In the genomic region with DNA sequence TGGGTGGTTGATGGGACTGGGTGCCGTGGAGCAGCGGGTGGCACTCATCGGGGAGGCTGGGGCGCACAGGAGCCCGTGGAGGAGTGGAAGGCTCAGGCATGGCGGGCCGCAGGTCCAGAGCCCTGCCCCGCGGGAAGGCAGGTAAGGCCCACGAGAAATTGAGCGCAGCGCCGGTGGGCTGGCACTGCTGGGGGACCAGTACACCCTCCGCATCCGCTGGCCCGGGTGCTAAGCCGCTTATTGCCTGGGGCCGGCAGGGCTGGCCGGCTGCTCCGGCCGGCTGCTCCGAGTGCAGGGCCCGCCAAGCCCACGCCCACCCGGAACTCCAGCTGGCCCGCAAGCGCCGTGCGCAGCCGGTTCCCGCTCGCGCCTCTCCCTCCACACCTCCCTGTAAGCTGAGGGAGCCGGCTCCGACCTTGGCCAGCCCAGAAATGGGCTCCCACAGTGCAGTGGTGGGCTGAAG, we compare ENCODE assay signal across 1 cellular context.
TF ChIP-seq lines count a peak whose summit lies in the region.

No MANE protein-coding gene starts in this region.

TF ChIP-seq in H1, 55 proteins besides CTCF, POLR2A, EP300 and RAD21 (continued from another document):
- TF ChIP-seq, protein P1, sequence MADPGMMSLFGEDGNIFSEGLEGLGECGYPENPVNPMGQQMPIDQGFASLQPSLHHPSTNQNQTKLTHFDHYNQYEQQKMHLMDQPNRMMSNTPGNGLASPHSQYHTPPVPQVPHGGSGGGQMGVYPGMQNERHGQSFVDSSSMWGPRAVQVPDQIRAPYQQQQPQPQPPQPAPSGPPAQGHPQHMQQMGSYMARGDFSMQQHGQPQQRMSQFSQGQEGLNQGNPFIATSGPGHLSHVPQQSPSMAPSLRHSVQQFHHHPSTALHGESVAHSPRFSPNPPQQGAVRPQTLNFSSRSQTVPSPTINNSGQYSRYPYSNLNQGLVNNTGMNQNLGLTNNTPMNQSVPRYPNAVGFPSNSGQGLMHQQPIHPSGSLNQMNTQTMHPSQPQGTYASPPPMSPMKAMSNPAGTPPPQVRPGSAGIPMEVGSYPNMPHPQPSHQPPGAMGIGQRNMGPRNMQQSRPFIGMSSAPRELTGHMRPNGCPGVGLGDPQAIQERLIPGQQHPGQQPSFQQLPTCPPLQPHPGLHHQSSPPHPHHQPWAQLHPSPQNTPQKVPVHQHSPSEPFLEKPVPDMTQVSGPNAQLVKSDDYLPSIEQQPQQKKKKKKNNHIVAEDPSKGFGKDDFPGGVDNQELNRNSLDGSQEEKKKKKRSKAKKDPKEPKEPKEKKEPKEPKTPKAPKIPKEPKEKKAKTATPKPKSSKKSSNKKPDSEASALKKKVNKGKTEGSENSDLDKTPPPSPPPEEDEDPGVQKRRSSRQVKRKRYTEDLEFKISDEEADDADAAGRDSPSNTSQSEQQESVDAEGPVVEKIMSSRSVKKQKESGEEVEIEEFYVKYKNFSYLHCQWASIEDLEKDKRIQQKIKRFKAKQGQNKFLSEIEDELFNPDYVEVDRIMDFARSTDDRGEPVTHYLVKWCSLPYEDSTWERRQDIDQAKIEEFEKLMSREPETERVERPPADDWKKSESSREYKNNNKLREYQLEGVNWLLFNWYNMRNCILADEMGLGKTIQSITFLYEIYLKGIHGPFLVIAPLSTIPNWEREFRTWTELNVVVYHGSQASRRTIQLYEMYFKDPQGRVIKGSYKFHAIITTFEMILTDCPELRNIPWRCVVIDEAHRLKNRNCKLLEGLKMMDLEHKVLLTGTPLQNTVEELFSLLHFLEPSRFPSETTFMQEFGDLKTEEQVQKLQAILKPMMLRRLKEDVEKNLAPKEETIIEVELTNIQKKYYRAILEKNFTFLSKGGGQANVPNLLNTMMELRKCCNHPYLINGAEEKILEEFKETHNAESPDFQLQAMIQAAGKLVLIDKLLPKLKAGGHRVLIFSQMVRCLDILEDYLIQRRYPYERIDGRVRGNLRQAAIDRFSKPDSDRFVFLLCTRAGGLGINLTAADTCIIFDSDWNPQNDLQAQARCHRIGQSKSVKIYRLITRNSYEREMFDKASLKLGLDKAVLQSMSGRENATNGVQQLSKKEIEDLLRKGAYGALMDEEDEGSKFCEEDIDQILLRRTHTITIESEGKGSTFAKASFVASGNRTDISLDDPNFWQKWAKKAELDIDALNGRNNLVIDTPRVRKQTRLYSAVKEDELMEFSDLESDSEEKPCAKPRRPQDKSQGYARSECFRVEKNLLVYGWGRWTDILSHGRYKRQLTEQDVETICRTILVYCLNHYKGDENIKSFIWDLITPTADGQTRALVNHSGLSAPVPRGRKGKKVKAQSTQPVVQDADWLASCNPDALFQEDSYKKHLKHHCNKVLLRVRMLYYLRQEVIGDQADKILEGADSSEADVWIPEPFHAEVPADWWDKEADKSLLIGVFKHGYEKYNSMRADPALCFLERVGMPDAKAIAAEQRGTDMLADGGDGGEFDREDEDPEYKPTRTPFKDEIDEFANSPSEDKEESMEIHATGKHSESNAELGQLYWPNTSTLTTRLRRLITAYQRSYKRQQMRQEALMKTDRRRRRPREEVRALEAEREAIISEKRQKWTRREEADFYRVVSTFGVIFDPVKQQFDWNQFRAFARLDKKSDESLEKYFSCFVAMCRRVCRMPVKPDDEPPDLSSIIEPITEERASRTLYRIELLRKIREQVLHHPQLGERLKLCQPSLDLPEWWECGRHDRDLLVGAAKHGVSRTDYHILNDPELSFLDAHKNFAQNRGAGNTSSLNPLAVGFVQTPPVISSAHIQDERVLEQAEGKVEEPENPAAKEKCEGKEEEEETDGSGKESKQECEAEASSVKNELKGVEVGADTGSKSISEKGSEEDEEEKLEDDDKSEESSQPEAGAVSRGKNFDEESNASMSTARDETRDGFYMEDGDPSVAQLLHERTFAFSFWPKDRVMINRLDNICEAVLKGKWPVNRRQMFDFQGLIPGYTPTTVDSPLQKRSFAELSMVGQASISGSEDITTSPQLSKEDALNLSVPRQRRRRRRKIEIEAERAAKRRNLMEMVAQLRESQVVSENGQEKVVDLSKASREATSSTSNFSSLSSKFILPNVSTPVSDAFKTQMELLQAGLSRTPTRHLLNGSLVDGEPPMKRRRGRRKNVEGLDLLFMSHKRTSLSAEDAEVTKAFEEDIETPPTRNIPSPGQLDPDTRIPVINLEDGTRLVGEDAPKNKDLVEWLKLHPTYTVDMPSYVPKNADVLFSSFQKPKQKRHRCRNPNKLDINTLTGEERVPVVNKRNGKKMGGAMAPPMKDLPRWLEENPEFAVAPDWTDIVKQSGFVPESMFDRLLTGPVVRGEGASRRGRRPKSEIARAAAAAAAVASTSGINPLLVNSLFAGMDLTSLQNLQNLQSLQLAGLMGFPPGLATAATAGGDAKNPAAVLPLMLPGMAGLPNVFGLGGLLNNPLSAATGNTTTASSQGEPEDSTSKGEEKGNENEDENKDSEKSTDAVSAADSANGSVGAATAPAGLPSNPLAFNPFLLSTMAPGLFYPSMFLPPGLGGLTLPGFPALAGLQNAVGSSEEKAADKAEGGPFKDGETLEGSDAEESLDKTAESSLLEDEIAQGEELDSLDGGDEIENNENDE (IDR thresholded peaks at IDR 0.05; ENCODE audit: insufficient replicate concordance, low read length): no peak
- TF ChIP-seq TBP (IDR thresholded peaks at IDR 0.05; ENCODE audit: low read depth, low read length) (no peak), YY1 (IDR thresholded peaks at IDR 0.05; ENCODE audit: low read depth, low read length) (no peak), BCL11A (IDR thresholded peaks at IDR 0.05; ENCODE audit: low read depth in 2 of 2, low read length in 2 of 2) (no peak)
